In genomic region chr5:54320256-54320655, GRCh38 we compare ENCODE assay signal across 1 cellular context.
TF ChIP-seq lines count a peak whose summit lies in the region.

No MANE protein-coding gene starts in this region.

TF ChIP-seq in HepG2, 621 proteins besides CTCF, POLR2A, EP300 and RAD21 (continued from another document and continues in another):
- TF ChIP-seq ATF4 (CRISPR knock-in tag; IDR thresholded peaks at IDR 0.05) (no peak), MED8 (CRISPR knock-in tag; IDR thresholded peaks at IDR 0.05; ENCODE audit: insufficient replicate concordance) (no peak), TCF12 (IDR thresholded peaks at IDR 0.05) (no peak), TCF12 (CRISPR knock-in tag; IDR thresholded peaks at IDR 0.05) (no peak), KAT2B (IDR thresholded peaks at IDR 0.05; ENCODE audit: borderline replicate concordance, low read depth, low read length) (peak; percentile 34; the same call in 1 of the 2 replicates), ZNF572 (CRISPR knock-in tag; IDR thresholded peaks at IDR 0.05) (no peak), ZNF383 (CRISPR knock-in tag; IDR thresholded peaks at IDR 0.05; ENCODE audit: borderline replicate concordance) (no peak), SOX6 (IDR thresholded peaks at IDR 0.05) (no peak), SOX6 (CRISPR knock-in tag; IDR thresholded peaks at IDR 0.05) (peak; percentile 37; the same call in 1 of the 2 replicates), MAFG (CRISPR knock-in tag; IDR thresholded peaks at IDR 0.05) (no peak), PATZ1 (CRISPR knock-in tag; IDR thresholded peaks at IDR 0.05) (no peak), ZNF180 (CRISPR knock-in tag; IDR thresholded peaks at IDR 0.05; ENCODE audit: borderline replicate concordance, low read depth) (no peak), ZSCAN9 (CRISPR knock-in tag; IDR thresholded peaks at IDR 0.05; ENCODE audit: borderline replicate concordance) (no peak), BRCA1 (CRISPR knock-in tag; IDR thresholded peaks at IDR 0.05) (no peak), SOX13 (IDR thresholded peaks at IDR 0.05) (no peak), SOX13 (CRISPR knock-in tag; conservative IDR thresholded peaks at IDR 0.05 in 1 of 2, IDR thresholded peaks at IDR 0.05 in 1 of 2) (peak in 1 of 2 experiments; percentile 39; a peak in 1 of 4 replicates), PBX3 (CRISPR knock-in tag; IDR thresholded peaks at IDR 0.05; ENCODE audit: borderline replicate concordance) (no peak), RXRB (CRISPR knock-in tag; IDR thresholded peaks at IDR 0.05; ENCODE audit: borderline replicate concordance) (peak; percentile 79), RARA (CRISPR knock-in tag; IDR thresholded peaks at IDR 0.05) (no peak), HOXA3 (CRISPR knock-in tag; IDR thresholded peaks at IDR 0.05) (no peak), ZNF564 (CRISPR knock-in tag; IDR thresholded peaks at IDR 0.05) (no peak), RBM22 (optimal IDR thresholded peaks at IDR 0.05; ENCODE audit: low read length) (no peak), HDAC1 (CRISPR knock-in tag; IDR thresholded peaks at IDR 0.05) (no peak), JUN (CRISPR knock-in tag; IDR thresholded peaks at IDR 0.05) (no peak), GATAD1 (CRISPR knock-in tag; IDR thresholded peaks at IDR 0.05) (no peak), TAF1 (CRISPR knock-in tag; IDR thresholded peaks at IDR 0.05) (no peak), FOXA3 (CRISPR knock-in tag; IDR thresholded peaks at IDR 0.05) (no peak), PHF21A (CRISPR knock-in tag; IDR thresholded peaks at IDR 0.05) (no peak), KLF12 (CRISPR knock-in tag; IDR thresholded peaks at IDR 0.05; ENCODE audit: borderline replicate concordance) (no peak), THAP8 (CRISPR knock-in tag; IDR thresholded peaks at IDR 0.05; ENCODE audit: borderline replicate concordance) (no peak), ZNF282 (IDR thresholded peaks at IDR 0.05; ENCODE audit: partially characterized antibody) (no peak), AGO2 (optimal IDR thresholded peaks at IDR 0.05; ENCODE audit: low read depth, low read length) (no peak), ZNF224 (CRISPR knock-in tag; IDR thresholded peaks at IDR 0.05) (no peak)
- TF ChIP-seq, protein P1, sequence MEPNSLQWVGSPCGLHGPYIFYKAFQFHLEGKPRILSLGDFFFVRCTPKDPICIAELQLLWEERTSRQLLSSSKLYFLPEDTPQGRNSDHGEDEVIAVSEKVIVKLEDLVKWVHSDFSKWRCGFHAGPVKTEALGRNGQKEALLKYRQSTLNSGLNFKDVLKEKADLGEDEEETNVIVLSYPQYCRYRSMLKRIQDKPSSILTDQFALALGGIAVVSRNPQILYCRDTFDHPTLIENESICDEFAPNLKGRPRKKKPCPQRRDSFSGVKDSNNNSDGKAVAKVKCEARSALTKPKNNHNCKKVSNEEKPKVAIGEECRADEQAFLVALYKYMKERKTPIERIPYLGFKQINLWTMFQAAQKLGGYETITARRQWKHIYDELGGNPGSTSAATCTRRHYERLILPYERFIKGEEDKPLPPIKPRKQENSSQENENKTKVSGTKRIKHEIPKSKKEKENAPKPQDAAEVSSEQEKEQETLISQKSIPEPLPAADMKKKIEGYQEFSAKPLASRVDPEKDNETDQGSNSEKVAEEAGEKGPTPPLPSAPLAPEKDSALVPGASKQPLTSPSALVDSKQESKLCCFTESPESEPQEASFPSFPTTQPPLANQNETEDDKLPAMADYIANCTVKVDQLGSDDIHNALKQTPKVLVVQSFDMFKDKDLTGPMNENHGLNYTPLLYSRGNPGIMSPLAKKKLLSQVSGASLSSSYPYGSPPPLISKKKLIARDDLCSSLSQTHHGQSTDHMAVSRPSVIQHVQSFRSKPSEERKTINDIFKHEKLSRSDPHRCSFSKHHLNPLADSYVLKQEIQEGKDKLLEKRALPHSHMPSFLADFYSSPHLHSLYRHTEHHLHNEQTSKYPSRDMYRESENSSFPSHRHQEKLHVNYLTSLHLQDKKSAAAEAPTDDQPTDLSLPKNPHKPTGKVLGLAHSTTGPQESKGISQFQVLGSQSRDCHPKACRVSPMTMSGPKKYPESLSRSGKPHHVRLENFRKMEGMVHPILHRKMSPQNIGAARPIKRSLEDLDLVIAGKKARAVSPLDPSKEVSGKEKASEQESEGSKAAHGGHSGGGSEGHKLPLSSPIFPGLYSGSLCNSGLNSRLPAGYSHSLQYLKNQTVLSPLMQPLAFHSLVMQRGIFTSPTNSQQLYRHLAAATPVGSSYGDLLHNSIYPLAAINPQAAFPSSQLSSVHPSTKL (CRISPR knock-in tag; IDR thresholded peaks at IDR 0.05) = peak; percentile 42; the same call in 1 of the 2 replicates
- TF ChIP-seq, protein P2, sequence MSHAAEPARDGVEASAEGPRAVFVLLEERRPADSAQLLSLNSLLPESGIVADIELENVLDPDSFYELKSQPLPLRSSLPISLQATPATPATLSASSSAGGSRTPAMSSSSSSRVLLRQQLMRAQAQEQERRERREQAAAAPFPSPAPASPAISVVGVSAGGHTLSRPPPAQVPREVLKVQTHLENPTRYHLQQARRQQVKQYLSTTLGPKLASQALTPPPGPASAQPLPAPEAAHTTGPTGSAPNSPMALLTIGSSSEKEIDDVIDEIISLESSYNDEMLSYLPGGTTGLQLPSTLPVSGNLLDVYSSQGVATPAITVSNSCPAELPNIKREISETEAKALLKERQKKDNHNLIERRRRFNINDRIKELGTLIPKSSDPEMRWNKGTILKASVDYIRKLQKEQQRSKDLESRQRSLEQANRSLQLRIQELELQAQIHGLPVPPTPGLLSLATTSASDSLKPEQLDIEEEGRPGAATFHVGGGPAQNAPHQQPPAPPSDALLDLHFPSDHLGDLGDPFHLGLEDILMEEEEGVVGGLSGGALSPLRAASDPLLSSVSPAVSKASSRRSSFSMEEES (CRISPR knock-in tag; IDR thresholded peaks at IDR 0.05) = no peak
- TF ChIP-seq, protein P3, sequence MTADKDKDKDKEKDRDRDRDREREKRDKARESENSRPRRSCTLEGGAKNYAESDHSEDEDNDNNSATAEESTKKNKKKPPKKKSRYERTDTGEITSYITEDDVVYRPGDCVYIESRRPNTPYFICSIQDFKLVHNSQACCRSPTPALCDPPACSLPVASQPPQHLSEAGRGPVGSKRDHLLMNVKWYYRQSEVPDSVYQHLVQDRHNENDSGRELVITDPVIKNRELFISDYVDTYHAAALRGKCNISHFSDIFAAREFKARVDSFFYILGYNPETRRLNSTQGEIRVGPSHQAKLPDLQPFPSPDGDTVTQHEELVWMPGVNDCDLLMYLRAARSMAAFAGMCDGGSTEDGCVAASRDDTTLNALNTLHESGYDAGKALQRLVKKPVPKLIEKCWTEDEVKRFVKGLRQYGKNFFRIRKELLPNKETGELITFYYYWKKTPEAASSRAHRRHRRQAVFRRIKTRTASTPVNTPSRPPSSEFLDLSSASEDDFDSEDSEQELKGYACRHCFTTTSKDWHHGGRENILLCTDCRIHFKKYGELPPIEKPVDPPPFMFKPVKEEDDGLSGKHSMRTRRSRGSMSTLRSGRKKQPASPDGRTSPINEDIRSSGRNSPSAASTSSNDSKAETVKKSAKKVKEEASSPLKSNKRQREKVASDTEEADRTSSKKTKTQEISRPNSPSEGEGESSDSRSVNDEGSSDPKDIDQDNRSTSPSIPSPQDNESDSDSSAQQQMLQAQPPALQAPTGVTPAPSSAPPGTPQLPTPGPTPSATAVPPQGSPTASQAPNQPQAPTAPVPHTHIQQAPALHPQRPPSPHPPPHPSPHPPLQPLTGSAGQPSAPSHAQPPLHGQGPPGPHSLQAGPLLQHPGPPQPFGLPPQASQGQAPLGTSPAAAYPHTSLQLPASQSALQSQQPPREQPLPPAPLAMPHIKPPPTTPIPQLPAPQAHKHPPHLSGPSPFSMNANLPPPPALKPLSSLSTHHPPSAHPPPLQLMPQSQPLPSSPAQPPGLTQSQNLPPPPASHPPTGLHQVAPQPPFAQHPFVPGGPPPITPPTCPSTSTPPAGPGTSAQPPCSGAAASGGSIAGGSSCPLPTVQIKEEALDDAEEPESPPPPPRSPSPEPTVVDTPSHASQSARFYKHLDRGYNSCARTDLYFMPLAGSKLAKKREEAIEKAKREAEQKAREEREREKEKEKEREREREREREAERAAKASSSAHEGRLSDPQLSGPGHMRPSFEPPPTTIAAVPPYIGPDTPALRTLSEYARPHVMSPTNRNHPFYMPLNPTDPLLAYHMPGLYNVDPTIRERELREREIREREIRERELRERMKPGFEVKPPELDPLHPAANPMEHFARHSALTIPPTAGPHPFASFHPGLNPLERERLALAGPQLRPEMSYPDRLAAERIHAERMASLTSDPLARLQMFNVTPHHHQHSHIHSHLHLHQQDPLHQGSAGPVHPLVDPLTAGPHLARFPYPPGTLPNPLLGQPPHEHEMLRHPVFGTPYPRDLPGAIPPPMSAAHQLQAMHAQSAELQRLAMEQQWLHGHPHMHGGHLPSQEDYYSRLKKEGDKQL (CRISPR knock-in tag; IDR thresholded peaks at IDR 0.05; ENCODE audit: low read depth) = no peak
- TF ChIP-seq, protein P4, sequence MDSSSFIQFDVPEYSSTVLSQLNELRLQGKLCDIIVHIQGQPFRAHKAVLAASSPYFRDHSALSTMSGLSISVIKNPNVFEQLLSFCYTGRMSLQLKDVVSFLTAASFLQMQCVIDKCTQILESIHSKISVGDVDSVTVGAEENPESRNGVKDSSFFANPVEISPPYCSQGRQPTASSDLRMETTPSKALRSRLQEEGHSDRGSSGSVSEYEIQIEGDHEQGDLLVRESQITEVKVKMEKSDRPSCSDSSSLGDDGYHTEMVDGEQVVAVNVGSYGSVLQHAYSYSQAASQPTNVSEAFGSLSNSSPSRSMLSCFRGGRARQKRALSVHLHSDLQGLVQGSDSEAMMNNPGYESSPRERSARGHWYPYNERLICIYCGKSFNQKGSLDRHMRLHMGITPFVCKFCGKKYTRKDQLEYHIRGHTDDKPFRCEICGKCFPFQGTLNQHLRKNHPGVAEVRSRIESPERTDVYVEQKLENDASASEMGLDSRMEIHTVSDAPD (CRISPR knock-in tag; IDR thresholded peaks at IDR 0.05) = no peak
